2 cellular contexts compared by ENCODE assay signal in genomic region chr5:174100490-174100889, GRCh38.
TF ChIP-seq lines count a peak whose summit lies in the region.

No MANE protein-coding gene starts in this region.

TF ChIP-seq in GM23338, 12 proteins besides CTCF, POLR2A, EP300 and RAD21:
- TF ChIP-seq NANOG (IDR thresholded peaks at IDR 0.05; ENCODE audit: borderline replicate concordance) (no peak), EZH2 (IDR thresholded peaks at IDR 0.05; ENCODE audit: low read depth, unreplicated experiment) (no peak), POLR2AphosphoS5 (IDR thresholded peaks at IDR 0.05; ENCODE audit: low read depth) (no peak), ZNF462 (CRISPR knock-in tag; IDR thresholded peaks at IDR 0.05) (no peak), ZNF114 (CRISPR knock-in tag; IDR thresholded peaks at IDR 0.05) (no peak), EZH2phosphoT487 (IDR thresholded peaks at IDR 0.05; ENCODE audit: unreplicated experiment) (no peak), ZNF331 (CRISPR knock-in tag; IDR thresholded peaks at IDR 0.05; ENCODE audit: low read depth) (no peak), STAT1 (IDR thresholded peaks at IDR 0.05; ENCODE audit: unreplicated experiment) (no peak)

TF ChIP-seq in H1, 55 proteins besides CTCF, POLR2A, EP300 and RAD21:
- TF ChIP-seq JUND (IDR thresholded peaks at IDR 0.05; ENCODE audit: low read length) (no peak), YY1 (IDR thresholded peaks at IDR 0.05; ENCODE audit: low read depth, low read length) (no peak), JUN (IDR thresholded peaks at IDR 0.05; ENCODE audit: low read depth, low read length) (no peak), NANOG (IDR thresholded peaks at IDR 0.05; ENCODE audit: insufficient read depth, low read depth, low read length, poor library complexity, severe bottlenecking) (no peak), RFX5 (IDR thresholded peaks at IDR 0.05; ENCODE audit: borderline replicate concordance, low read depth, low read length) (no peak), SRF (IDR thresholded peaks at IDR 0.05; ENCODE audit: low read depth, low read length) (no peak), SAP30 (IDR thresholded peaks at IDR 0.05; ENCODE audit: insufficient read depth, insufficient replicate concordance, low read length) (no peak), SIN3A (conservative IDR thresholded peaks at IDR 0.05 in 1 of 2, IDR thresholded peaks at IDR 0.05 in 1 of 2; ENCODE audit: low read depth in 1 of 2, low read length in 2 of 2) (no peak), GTF2F1 (IDR thresholded peaks at IDR 0.05; ENCODE audit: borderline replicate concordance, low read depth, low read length) (no peak)
